ENCODE assay signal across 1 cellular context in the genomic region with DNA sequence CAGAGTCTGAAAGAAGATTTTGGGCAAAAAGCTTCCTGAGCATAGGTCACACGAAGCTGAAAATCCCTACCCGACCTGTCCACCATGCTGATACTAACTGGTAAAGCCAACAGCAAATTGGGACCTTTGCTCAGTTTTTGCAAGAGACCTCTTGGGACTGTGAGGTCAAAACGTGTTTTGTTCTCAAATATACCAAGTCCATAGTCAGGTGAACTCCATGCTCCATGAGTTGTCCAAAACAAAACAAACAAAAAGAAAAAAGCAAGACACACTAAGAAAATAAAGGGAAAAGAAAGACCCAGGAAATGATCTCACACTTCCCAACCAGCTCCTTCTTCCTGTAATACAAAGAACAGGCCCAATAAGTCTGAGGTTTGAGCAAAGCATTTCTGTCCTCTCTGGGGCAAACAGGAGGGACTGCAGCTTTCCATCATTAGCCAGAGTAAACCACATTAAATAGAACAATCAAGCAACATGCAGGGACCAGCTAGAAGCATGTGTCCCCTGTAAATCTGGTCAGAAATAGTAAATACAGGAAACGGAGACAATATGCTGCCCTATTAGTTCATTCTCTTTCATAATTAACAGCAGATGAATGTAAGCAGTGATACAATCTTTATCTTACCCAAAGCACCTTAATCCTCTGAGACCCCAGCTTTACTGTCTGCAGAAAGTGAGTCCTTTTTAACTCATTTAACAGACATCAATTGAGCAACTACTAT.
TF ChIP-seq lines count a peak whose summit lies in the region.

No MANE protein-coding gene starts in this region.

TF ChIP-seq in GM23338, 12 proteins besides CTCF, POLR2A, EP300 and RAD21 (continued from another document):
- TF ChIP-seq, protein P1, sequence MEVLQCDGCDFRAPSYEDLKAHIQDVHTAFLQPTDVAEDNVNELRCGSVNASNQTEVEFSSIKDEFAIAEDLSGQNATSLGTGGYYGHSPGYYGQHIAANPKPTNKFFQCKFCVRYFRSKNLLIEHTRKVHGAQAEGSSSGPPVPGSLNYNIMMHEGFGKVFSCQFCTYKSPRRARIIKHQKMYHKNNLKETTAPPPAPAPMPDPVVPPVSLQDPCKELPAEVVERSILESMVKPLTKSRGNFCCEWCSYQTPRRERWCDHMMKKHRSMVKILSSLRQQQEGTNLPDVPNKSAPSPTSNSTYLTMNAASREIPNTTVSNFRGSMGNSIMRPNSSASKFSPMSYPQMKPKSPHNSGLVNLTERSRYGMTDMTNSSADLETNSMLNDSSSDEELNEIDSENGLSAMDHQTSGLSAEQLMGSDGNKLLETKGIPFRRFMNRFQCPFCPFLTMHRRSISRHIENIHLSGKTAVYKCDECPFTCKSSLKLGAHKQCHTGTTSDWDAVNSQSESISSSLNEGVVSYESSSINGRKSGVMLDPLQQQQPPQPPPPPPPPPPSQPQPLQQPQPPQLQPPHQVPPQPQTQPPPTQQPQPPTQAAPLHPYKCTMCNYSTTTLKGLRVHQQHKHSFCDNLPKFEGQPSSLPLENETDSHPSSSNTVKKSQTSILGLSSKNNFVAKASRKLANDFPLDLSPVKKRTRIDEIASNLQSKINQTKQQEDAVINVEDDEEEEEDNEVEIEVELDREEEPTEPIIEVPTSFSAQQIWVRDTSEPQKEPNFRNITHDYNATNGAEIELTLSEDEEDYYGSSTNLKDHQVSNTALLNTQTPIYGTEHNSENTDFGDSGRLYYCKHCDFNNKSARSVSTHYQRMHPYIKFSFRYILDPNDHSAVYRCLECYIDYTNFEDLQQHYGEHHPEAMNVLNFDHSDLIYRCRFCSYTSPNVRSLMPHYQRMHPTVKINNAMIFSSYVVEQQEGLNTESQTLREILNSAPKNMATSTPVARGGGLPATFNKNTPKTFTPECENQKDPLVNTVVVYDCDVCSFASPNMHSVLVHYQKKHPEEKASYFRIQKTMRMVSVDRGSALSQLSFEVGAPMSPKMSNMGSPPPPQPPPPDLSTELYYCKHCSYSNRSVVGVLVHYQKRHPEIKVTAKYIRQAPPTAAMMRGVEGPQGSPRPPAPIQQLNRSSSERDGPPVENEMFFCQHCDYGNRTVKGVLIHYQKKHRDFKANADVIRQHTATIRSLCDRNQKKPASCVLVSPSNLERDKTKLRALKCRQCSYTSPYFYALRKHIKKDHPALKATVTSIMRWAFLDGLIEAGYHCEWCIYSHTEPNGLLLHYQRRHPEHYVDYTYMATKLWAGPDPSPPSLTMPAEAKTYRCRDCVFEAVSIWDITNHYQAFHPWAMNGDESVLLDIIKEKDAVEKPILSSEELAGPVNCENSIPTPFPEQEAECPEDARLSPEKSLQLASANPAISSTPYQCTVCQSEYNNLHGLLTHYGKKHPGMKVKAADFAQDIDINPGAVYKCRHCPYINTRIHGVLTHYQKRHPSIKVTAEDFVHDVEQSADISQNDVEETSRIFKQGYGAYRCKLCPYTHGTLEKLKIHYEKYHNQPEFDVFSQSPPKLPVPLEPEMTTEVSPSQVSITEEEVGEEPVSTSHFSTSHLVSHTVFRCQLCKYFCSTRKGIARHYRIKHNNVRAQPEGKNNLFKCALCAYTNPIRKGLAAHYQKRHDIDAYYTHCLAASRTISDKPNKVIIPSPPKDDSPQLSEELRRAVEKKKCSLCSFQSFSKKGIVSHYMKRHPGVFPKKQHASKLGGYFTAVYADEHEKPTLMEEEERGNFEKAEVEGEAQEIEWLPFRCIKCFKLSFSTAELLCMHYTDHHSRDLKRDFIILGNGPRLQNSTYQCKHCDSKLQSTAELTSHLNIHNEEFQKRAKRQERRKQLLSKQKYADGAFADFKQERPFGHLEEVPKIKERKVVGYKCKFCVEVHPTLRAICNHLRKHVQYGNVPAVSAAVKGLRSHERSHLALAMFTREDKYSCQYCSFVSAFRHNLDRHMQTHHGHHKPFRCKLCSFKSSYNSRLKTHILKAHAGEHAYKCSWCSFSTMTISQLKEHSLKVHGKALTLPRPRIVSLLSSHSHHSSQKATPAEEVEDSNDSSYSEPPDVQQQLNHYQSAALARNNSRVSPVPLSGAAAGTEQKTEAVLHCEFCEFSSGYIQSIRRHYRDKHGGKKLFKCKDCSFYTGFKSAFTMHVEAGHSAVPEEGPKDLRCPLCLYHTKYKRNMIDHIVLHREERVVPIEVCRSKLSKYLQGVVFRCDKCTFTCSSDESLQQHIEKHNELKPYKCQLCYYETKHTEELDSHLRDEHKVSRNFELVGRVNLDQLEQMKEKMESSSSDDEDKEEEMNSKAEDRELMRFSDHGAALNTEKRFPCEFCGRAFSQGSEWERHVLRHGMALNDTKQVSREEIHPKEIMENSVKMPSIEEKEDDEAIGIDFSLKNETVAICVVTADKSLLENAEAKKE (CRISPR knock-in tag; IDR thresholded peaks at IDR 0.05), result no peak
- TF ChIP-seq ZNF331 (CRISPR knock-in tag; IDR thresholded peaks at IDR 0.05; ENCODE audit: low read depth) (no peak), STAT1 (IDR thresholded peaks at IDR 0.05; ENCODE audit: unreplicated experiment) (no peak), POLR2AphosphoS5 (IDR thresholded peaks at IDR 0.05; ENCODE audit: low read depth) (no peak), EZH2phosphoT487 (IDR thresholded peaks at IDR 0.05; ENCODE audit: unreplicated experiment) (no peak)
- TF ChIP-seq, protein P2, sequence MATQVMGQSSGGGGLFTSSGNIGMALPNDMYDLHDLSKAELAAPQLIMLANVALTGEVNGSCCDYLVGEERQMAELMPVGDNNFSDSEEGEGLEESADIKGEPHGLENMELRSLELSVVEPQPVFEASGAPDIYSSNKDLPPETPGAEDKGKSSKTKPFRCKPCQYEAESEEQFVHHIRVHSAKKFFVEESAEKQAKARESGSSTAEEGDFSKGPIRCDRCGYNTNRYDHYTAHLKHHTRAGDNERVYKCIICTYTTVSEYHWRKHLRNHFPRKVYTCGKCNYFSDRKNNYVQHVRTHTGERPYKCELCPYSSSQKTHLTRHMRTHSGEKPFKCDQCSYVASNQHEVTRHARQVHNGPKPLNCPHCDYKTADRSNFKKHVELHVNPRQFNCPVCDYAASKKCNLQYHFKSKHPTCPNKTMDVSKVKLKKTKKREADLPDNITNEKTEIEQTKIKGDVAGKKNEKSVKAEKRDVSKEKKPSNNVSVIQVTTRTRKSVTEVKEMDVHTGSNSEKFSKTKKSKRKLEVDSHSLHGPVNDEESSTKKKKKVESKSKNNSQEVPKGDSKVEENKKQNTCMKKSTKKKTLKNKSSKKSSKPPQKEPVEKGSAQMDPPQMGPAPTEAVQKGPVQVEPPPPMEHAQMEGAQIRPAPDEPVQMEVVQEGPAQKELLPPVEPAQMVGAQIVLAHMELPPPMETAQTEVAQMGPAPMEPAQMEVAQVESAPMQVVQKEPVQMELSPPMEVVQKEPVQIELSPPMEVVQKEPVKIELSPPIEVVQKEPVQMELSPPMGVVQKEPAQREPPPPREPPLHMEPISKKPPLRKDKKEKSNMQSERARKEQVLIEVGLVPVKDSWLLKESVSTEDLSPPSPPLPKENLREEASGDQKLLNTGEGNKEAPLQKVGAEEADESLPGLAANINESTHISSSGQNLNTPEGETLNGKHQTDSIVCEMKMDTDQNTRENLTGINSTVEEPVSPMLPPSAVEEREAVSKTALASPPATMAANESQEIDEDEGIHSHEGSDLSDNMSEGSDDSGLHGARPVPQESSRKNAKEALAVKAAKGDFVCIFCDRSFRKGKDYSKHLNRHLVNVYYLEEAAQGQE (IDR thresholded peaks at IDR 0.05; ENCODE audit: unreplicated experiment), result no peak
TF ChIP-seq in GM23338: peak in this region for 0.
